13 cellular contexts compared by ENCODE assay signal in the genomic region with DNA sequence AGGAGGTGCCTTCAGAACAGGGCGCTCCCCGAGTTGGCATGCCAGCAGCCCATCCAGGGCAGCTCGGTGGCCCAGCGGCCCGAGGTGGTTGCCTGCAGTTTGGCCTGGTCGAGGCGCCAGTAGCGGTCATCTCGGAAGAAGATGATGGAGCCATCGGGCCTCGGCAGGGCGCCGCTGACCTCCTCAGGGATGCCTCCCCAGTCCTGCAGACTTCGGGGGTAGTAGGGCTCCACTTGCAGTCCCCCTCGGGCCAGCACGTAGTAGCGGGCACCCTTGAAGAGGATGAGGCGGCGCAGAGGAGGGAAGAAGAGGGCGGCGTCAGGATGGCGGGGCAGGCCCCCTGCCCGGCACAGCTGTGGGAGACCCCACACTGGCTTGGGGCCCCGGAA. TPM values are rescaled to one million over a fixed set of nuclear protein-coding genes. Genes with fewer than 3 reads are reported as not detected.
"Had no signal": no experiment of that assay in that cellular context is flagged by ENCODE, and none has a peak within 500 bp of the region (broad histone marks: within the 10 kb centered on the region; RNA-seq: fewer than 3 reads in every experiment).

No MANE protein-coding gene starts in this region.

- H3K4me3 ChIP-seq: dorsolateral prefrontal cortex, lower lobe of right lung had no signal

- H3K27me3 ChIP-seq: dorsolateral prefrontal cortex had no signal

- H3K27ac ChIP-seq: lower lobe of right lung, neutrophil had no signal

- DNase-seq: activated CD4-positive, CD25-positive, alpha-beta regulatory T cell; activated CD8-positive, alpha-beta memory T cell treated with anti-CD3 and anti-CD28 coated beads, Interleukin-2, amount 50 U/mL, for 48 hours; amniotic stem cell; dorsolateral prefrontal cortex; left colon; lower lobe of right lung; midbrain had no signal

- H3K9me3 ChIP-seq: lower lobe of right lung, neutrophil had no signal

- H3K36me3 ChIP-seq: lower lobe of right lung, neutrophil had no signal

RNA-seq across cellular contexts. Expression of a gene that starts 5.8 kb away (rescaled TPM):
- total RNA-seq: activated CD4-positive, alpha-beta T cell treated with anti-CD3 and anti-CD28 coated beads, Interleukin-2, amount 10 ng/mL, durations not matched to agents 24 days and 14 days; cardiac septum; left colon; lower lobe of right lung; myocyte; renal cortical epithelial cell; urinary bladder had no signal
- polyA plus RNA-seq: urinary bladder had no signal

RNA-seq across cellular contexts. Expression of a gene that starts 13.4 kb away (rescaled TPM):
- total RNA-seq: activated CD4-positive, alpha-beta T cell treated with anti-CD3 and anti-CD28 coated beads, Interleukin-2, amount 10 ng/mL, durations not matched to agents 24 days and 14 days; urinary bladder had no signal

RNA-seq across cellular contexts. Expression of a gene that starts 29.0 kb away (rescaled TPM):
- total RNA-seq: activated CD4-positive, alpha-beta T cell treated with anti-CD3 and anti-CD28 coated beads, Interleukin-2, amount 10 ng/mL, durations not matched to agents 24 days and 14 days had no signal
